8 cellular contexts compared by ENCODE assay signal in genomic region chr5:173888473-173889135, GRCh38. TPM values are rescaled to one million over a fixed set of nuclear protein-coding genes. Genes with fewer than 3 reads are reported as not detected.
DNase-seq lines count a peak whose midpoint lies in the region; ATAC-seq, FAIRE-seq and TF ChIP-seq lines count a peak whose summit lies in the region.

No MANE protein-coding gene starts in this region.

- H3K27ac ChIP-seq in mammary epithelial cell (ENCODE audit: insufficient read depth, low read depth, low read length) (peak overlapping the region; percentile 27), right lobe of liver (peak overlapping the region; percentile 94 to 97 (median 95)), thyroid gland (peak overlapping the region; percentile 94 to 96 (median 95))

- H3K4me3 ChIP-seq in mammary epithelial cell (replicated peaks in 1 of 3; ENCODE audit: insufficient read depth in 1 of 3, low read depth in 2 of 3, low read length in 3 of 3) (peak overlapping the region; percentile 70 to 92 (median 73)), right lobe of liver (peak overlapping the region; percentile 70 to 78 (median 72)), thyroid gland (replicated peaks in 1 of 3) (peak overlapping the region; percentile 76 to 99 (median 82))

- no peaks in the 10 kb centered on the region for H4K20me1 ChIP-seq in mammary epithelial cell (ENCODE audit: insufficient read depth, low read length)

- H3K36me3 ChIP-seq in mammary epithelial cell (ENCODE audit: insufficient read depth, low read length): no peaks in the 10 kb centered on the region
- H3K36me3 ChIP-seq in right lobe of liver: no peaks in the 10 kb centered on the region
- H3K36me3 ChIP-seq in thyroid gland: no peaks in the 10 kb centered on the region

- peak overlapping the region; percentile 75 for H2AFZ ChIP-seq in mammary epithelial cell (ENCODE audit: low read depth, low read length)

- in situ Hi-C loops in mammary epithelial cell (cut with MboI; ENCODE audit: low sequenced_read_pairs in 2 of 2): loop anchor here in 1 of 2 donors (5.0 kb wide), 1 partner anchor 121 kb away; no protein-coding TSS in a partner anchor

- ATAC-seq in right lobe of liver (peak in 1 of 4 donors; percentile 4), HG03196 (IDR thresholded peaks at IDR 0.05; ENCODE audit: unreplicated experiment) (no peak), GM18511 (IDR thresholded peaks at IDR 0.05; ENCODE audit: unreplicated experiment) (no peak)

- intact Hi-C loops in mammary epithelial cell (cut with micrococcal nuclease): loop anchor here (1.0 to 5.0 kb wide), 5 partner anchors 30 to 176 kb away; no protein-coding TSS in a partner anchor
- intact Hi-C loops in right lobe of liver (cut with DNase I): no loop called here
- intact Hi-C loops in thyroid gland (cut with DNase I): no loop called here

- peak; percentile 15 for TF ChIP-seq POLR2A in right lobe of liver (IDR thresholded peaks at IDR 0.05)
- TF ChIP-seq POLR2A in thyroid gland (IDR thresholded peaks at IDR 0.05): no peak
- no peak for TF ChIP-seq POLR2A in GM12892 (IDR thresholded peaks at IDR 0.05; ENCODE audit: low read depth, low read length)

- TF ChIP-seq CTCF in mammary epithelial cell (conservative IDR thresholded peaks at IDR 0.05 in 1 of 2, IDR thresholded peaks at IDR 0.05 in 1 of 2; ENCODE audit: extremely low read depth in 1 of 2, insufficient read depth in 1 of 2, low read depth in 1 of 2, low read length in 2 of 2) (no peak), right lobe of liver (IDR thresholded peaks at IDR 0.05) (no peak), thyroid gland (IDR thresholded peaks at IDR 0.05) (no peak)

- H3K27me3 ChIP-seq in mammary epithelial cell (ENCODE audit: insufficient read depth, low read length) (no peaks in the 10 kb centered on the region), right lobe of liver (no peaks in the 10 kb centered on the region), thyroid gland (no peaks in the 10 kb centered on the region)

- BruUV-seq in mammary epithelial cell (replicated peaks; lab: Mats Ljungman, UMichigan): TSS peak; percentile 63

- CTCF ChIA-PET in mammary epithelial cell (lab: Charles Lee; ENCODE audit: low non-redundant PET): no interaction called here

- 2% methylated on average over 7 of the region's 37 CpGs for WGBS in mammary epithelial cell (ENCODE audit: low coverage, missing lambda C conversion rate)
- WGBS in right lobe of liver (ENCODE audit: insufficient coverage, low coverage, low lambda C conversion rate, missing lambda C conversion rate): 0% methylated on average over 33 of the region's 37 CpGs
- WGBS in thyroid gland, 2 donors: 0 to 1% methylated on average over 37 of the region's 37 CpGs

- H3K4me1 ChIP-seq in mammary epithelial cell (ENCODE audit: insufficient read depth, low read length) (peaks cover 17% of the 10 kb centered on the region), right lobe of liver (peaks cover 0 to 21% (median 5%) of the 10 kb centered on the region in 4 donors), thyroid gland (peaks cover 11 to 22% of the 10 kb centered on the region in 2 donors)

- H3K9ac ChIP-seq in mammary epithelial cell (ENCODE audit: insufficient read depth, low read length): peak overlapping the region; percentile 83

- no peak for FAIRE-seq in GM12892 (lab: Jason Lieb, UNC)

- dilution Hi-C loops in mammary epithelial cell (cut with HindIII; ENCODE audit: low sequenced_read_pairs): no loop called here

- no peaks in the 10 kb centered on the region for H3K9me3 ChIP-seq in mammary epithelial cell (replicated peaks; ENCODE audit: insufficient read depth, low read length)
- H3K9me3 ChIP-seq in right lobe of liver: no peaks in the 10 kb centered on the region
- no peaks in the 10 kb centered on the region for H3K9me3 ChIP-seq in thyroid gland

- H3K79me2 ChIP-seq in mammary epithelial cell (ENCODE audit: insufficient read depth, low read length): peaks cover 37% of the 10 kb centered on the region

- peak; percentile 12 for DNase-seq in Daoy (ENCODE audit: low read depth)
- peak; percentile 62 for DNase-seq in NCI-H69 (lab: John Stamatoyannopoulos, UW)
- DNase-seq in mammary epithelial cell: no peak
- peak in 2 of 3 donors; percentile 49 to 74 for DNase-seq in right lobe of liver
- DNase-seq in thyroid gland: no peak
- DNase-seq in GM12892 (ENCODE audit: insufficient read length): no peak

- peak overlapping the region; percentile 78 for H3K4me2 ChIP-seq in mammary epithelial cell (ENCODE audit: insufficient read depth, low read depth, low read length)

RNA-seq across cellular contexts. Expression of gene CPEB4, which starts 0.5 kb away (rescaled TPM):
- 14.5 and 21.4 TPM in 2 replicates for total RNA-seq in Daoy (2014; rRNA removed; shearing (Covaris generic))
- total RNA-seq in mammary epithelial cell (10 to 100 TPM; 29.1 to 44.5 TPM), right lobe of liver (10 to 100 TPM; 27.3 to 49.9 (median 40.0) TPM), thyroid gland (10 to 100 TPM; 51.5 to 69.5 (median 66.1) TPM)
- 12.0 TPM for polyA plus RNA-seq in mammary epithelial cell
- polyA minus RNA-seq in mammary epithelial cell: 9.6 TPM
- 18.8 TPM for polyA plus RNA-seq in GM12892 (2012; ENCODE audit: missing spikeins)

Comparison
In these comparisons a context has a peak if more than half of its experiments do, and no peak if none do; other contexts are left out.
1. DNase-seq: peak in Daoy (single experiment), NCI-H69 (single experiment) and right lobe of liver (2 of 3); none in mammary epithelial cell (single experiment), thyroid gland (0 of 2) and GM12892 (single experiment).
2. H3K27ac ChIP-seq: peak in every context shown above with its lines; median percentile 95 in right lobe of liver; 95 in thyroid gland; 27 in mammary epithelial cell.
3. Peak in every context shown above with its lines, with median percentiles within 50 percentile points of each other: H3K4me3 ChIP-seq.